In the genomic region with DNA sequence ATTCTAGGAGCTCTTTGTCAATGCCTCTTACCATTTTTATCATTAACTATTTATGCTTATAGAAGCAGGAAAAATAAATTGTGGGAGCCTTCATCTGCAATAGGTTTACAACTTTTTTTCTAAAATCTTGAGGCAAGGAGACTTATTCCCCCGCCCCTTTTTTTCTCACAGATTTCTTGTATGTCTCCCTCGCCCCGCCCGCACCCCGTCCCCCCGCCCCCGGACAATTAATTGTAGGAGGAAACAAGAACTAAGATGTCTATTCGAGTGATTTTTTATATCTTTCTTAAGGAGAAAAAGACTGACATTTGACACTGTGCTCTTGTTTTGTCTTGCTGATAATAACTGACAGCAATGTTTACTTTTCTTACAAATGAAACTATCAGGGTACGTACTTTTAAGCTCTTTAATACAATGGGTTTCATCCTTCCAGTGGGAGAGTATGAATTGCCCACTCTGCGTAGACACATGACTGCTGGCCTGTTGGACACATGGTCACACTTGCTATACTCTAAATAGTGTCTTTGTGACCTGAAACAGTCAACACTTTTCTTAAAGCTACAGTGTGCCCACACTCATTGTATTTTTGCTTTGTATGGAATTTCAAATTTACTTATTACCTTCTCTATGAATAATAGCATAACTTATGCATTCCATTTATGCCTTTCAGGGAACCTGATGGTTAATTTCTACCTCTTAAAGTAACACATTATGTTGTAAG, we compare ENCODE assay signal across 8 cellular contexts. TPM values are rescaled to one million over a fixed set of nuclear protein-coding genes. Genes with fewer than 3 reads are reported as not detected.
A peak's percentile ranks its signal among the peaks of the same experiment; 100 is the strongest.
DNase-seq lines count a peak whose midpoint lies in the region; ATAC-seq and TF ChIP-seq lines count a peak whose summit lies in the region.

No MANE protein-coding gene starts in this region.

- H3K27ac ChIP-seq in right atrium auricular region: peak overlapping the region; percentile 98 to 99

- H3K4me1 Mint-ChIP-seq in memory B cell: peaks cover 25% of the 10 kb centered on the region

- H3K4me3 ChIP-seq in right atrium auricular region: no peak overlapping the region
- peak overlapping the region; percentile 98 for H3K4me3 ChIP-seq in adipocyte (ENCODE audit: low read length)

- peak overlapping the region; percentile 98 for H3K27ac Mint-ChIP-seq in memory B cell

- no peaks in the 10 kb centered on the region for H3K9me3 Mint-ChIP-seq in memory B cell

- intact Hi-C loops in Right ventricle myocardium inferior (cut with DNase I): loop anchor here (5.0 kb wide), 2 partner anchors 109 to 334 kb away; no protein-coding TSS in a partner anchor

- TF ChIP-seq CTCF in right atrium auricular region (IDR thresholded peaks at IDR 0.05): no peak

- H3K27me3 Mint-ChIP-seq in memory B cell: no peaks in the 10 kb centered on the region

- peaks cover 0 to 40% of the 10 kb centered on the region in 2 donors for H3K4me1 ChIP-seq in right atrium auricular region
- peaks cover 32% of the 10 kb centered on the region for H3K4me1 ChIP-seq in adipocyte (ENCODE audit: control insufficient read depth, insufficient read depth, low read length)

- no peaks in the 10 kb centered on the region for H3K36me3 ChIP-seq in right atrium auricular region
- H3K36me3 ChIP-seq in adipocyte (ENCODE audit: control insufficient read depth, insufficient read depth, low read length, severe bottlenecking): no peaks in the 10 kb centered on the region

- no peak for DNase-seq in right atrium auricular region (ENCODE audit: low spot score)
- no peak for DNase-seq in Right ventricle myocardium inferior (ENCODE audit: missing footprints)
- no peak for DNase-seq in adipocyte (ENCODE audit: low read depth)
- no peak for DNase-seq in memory B cell (ENCODE audit: low spot score in 2 of 2)
- DNase-seq in NCI-H1694 treated with DMSO at 0.1 percent for 48 hours (lab: John Stamatoyannopoulos, UW): no peak
- no peak for DNase-seq in AG20443 (ENCODE audit: low spot score)
- no peak for DNase-seq in A172 (ENCODE audit: low spot score)

- peaks cover 2% of the 10 kb centered on the region for H3K36me3 Mint-ChIP-seq in memory B cell

- H3K9me3 ChIP-seq in right atrium auricular region: no peaks in the 10 kb centered on the region
- no peaks in the 10 kb centered on the region for H3K9me3 ChIP-seq in adipocyte (ENCODE audit: control insufficient read depth, low read length)

- peak overlapping the region; percentile 21 for H3K9ac ChIP-seq in adipocyte (ENCODE audit: low read length)

- ATAC-seq in Right ventricle myocardium inferior (no peak), memory B cell (ENCODE audit: low read depth) (no peak), HG02870 (IDR thresholded peaks at IDR 0.05; ENCODE audit: unreplicated experiment) (no peak)

- peak overlapping the region; percentile 100 for H3K4me3 Mint-ChIP-seq in memory B cell

- H3K27me3 ChIP-seq in right atrium auricular region: no peaks in the 10 kb centered on the region
- no peaks in the 10 kb centered on the region for H3K27me3 ChIP-seq in adipocyte (replicated peaks; ENCODE audit: control insufficient read depth, insufficient read depth, low read length)

RNA-seq across cellular contexts. Expression of gene IVNS1ABP, which starts 1.5 kb away (rescaled TPM):
- total RNA-seq in right atrium auricular region (10 to 100 TPM; 20.6 to 21.3 TPM), Right ventricle myocardium inferior (59.0 TPM)
- 60.4 and 67.7 TPM in 2 replicates for total RNA-seq in A172 (2014; rRNA removed; shearing (Covaris generic))
